In genomic region chr4:88697588-88698329, GRCh38 we compare ENCODE assay signal across 8 cellular contexts. TPM values are rescaled to one million over a fixed set of nuclear protein-coding genes. Genes with fewer than 3 reads are reported as not detected.
DNase-seq lines count a peak whose midpoint lies in the region; ATAC-seq lines count a peak whose summit lies in the region.

Gene NAP1L5, minus strand, starts transcription at chr4:88697829. Its CDS starts 75 bp downstream, at chr4:88697754.

- peak within 1 kb of the TSS; percentile 85 for H3K27ac Mint-ChIP-seq in T-helper 1 cell treated with Interleukin-12 subunit alpha and Interleukin-12 subunit beta and Interleukin-4 antibody, amounts not matched to agents 30 μg/mL and 1 μg/mL, for 36 hours

- peak within 1 kb of the TSS; percentile 90 for H3K4me3 Mint-ChIP-seq in T-helper 1 cell treated with Interleukin-12 subunit alpha and Interleukin-12 subunit beta and Interleukin-4 antibody, amounts not matched to agents 30 μg/mL and 1 μg/mL, for 36 hours

- H3K9me3 ChIP-seq in right cardiac atrium (ENCODE audit: control insufficient read depth, low read length): no peaks in the 10 kb centered on the region

- peaks cover 13% of the 10 kb centered on the region for H3K4me1 Mint-ChIP-seq in T-helper 1 cell treated with Interleukin-12 subunit alpha and Interleukin-12 subunit beta and Interleukin-4 antibody, amounts not matched to agents 30 μg/mL and 1 μg/mL, for 36 hours (ENCODE audit: low read depth)

- peak within 1 kb of the TSS; percentile 65 for H3K27ac ChIP-seq in right cardiac atrium (ENCODE audit: low read length)

- intact Hi-C loops in right cardiac atrium (cut with DNase I): no loop called here

- ATAC-seq in GM19468 (IDR thresholded peaks at IDR 0.05; ENCODE audit: extremely low read depth, unreplicated experiment) (peak; percentile 51), right cardiac atrium (peak; percentile 89 to 91)

- H3K9me3 Mint-ChIP-seq in T-helper 1 cell treated with Interleukin-12 subunit alpha and Interleukin-12 subunit beta and Interleukin-4 antibody, amounts not matched to agents 30 μg/mL and 1 μg/mL, for 36 hours: no peaks in the 10 kb centered on the region

- H3K27me3 ChIP-seq in right cardiac atrium (ENCODE audit: control insufficient read depth, insufficient read depth): no peaks in the 10 kb centered on the region

- peak within 1 kb of the TSS; percentile 53 for H3K4me3 ChIP-seq in right cardiac atrium (ENCODE audit: low read length)

- peak in 10 of 14 donors; percentile 17 to 80 (median 46) for DNase-seq in C1 segment of cervical spinal cord (lab: John Stamatoyannopoulos, UW)
- peak; percentile 44 for DNase-seq in HT-29 (ENCODE audit: low spot score)
- DNase-seq in amygdala (lab: John Stamatoyannopoulos, UW): peak in 48 of 56 donors; percentile 9 to 80 (median 44)
- peak; percentile 78 to 90 (median 87) for DNase-seq in right cardiac atrium
- DNase-seq in renal cortical epithelial cell (ENCODE audit: low read depth): peak; percentile 23
- no peak for DNase-seq in mesenteric fat pad (ENCODE audit: low spot score)

- 60% methylated on average over 40 of the region's 40 CpGs for WGBS in right cardiac atrium

- H3K27me3 Mint-ChIP-seq in T-helper 1 cell treated with Interleukin-12 subunit alpha and Interleukin-12 subunit beta and Interleukin-4 antibody, amounts not matched to agents 30 μg/mL and 1 μg/mL, for 36 hours (ENCODE audit: low read depth): no peaks in the 10 kb centered on the region

- peaks cover 7% of the 10 kb centered on the region for H3K36me3 Mint-ChIP-seq in T-helper 1 cell treated with Interleukin-12 subunit alpha and Interleukin-12 subunit beta and Interleukin-4 antibody, amounts not matched to agents 30 μg/mL and 1 μg/mL, for 36 hours (ENCODE audit: low read depth)

- H3K4me1 ChIP-seq in right cardiac atrium (ENCODE audit: control insufficient read depth, insufficient read depth, low read length): no peaks in the 10 kb centered on the region

RNA-seq across cellular contexts. Expression of gene NAP1L5, which starts in this region (rescaled TPM):
- 1.8 and 2.0 TPM in 2 replicates for total RNA-seq in HT-29 (2014; rRNA removed; shearing (Covaris generic))
- total RNA-seq in right cardiac atrium (10 to 100 TPM in 1 of 4 donors, 1 to 10 TPM in 3; 5.2 to 11.9 (median 6.3) TPM), renal cortical epithelial cell (2.6 and 8.1 TPM in 2 replicates), mesenteric fat pad (6.5 TPM)
- polyA plus RNA-seq in right cardiac atrium: 12.9 TPM
